Comparison of ENCODE assay signal across 1 cellular context in the genomic region with DNA sequence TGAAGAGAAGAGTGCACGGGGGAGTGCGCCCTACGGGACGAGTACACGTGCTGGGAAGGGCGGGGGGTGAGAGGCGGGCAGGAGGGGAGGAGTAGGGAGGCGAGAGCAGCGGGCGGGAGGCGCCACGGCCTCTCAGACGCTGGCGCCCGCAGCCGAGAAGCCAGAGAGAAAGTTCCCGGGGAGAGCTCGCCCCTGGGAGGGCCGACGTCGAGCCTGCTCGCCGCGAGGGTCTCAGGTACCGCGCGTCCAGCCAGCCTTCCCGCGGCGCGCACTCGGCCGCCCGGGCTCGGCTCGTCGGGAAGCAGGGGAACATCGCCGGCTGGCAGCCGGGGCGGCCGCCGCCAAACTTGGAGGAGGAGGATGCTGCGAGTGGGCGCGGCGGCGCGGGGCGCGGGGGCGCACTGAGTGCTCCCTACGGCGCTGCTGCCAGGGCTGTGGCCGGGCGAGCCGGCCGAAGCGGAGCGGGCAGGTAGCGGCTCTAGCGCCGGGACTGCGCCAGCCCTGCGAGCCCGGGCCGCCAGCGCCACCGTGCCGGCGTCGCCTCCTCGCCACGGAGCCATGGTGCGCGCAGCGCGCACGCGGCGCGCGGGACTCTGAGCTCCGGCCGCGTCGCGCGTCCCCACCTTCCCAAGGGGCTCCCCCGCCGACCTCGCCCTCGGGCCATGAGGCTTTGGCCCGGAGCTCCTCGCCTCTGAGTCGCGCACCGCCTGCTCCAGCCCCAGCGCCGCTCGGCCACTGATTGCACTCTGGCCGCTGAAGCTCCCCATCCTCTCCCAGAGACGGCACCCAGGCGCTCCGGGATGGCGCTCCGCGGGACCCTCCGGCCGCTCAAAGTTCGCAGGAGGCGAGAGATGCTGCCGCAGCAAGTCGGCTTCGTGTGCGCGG.
TF ChIP-seq lines count a peak whose summit lies in the region.

A gene with protein sequence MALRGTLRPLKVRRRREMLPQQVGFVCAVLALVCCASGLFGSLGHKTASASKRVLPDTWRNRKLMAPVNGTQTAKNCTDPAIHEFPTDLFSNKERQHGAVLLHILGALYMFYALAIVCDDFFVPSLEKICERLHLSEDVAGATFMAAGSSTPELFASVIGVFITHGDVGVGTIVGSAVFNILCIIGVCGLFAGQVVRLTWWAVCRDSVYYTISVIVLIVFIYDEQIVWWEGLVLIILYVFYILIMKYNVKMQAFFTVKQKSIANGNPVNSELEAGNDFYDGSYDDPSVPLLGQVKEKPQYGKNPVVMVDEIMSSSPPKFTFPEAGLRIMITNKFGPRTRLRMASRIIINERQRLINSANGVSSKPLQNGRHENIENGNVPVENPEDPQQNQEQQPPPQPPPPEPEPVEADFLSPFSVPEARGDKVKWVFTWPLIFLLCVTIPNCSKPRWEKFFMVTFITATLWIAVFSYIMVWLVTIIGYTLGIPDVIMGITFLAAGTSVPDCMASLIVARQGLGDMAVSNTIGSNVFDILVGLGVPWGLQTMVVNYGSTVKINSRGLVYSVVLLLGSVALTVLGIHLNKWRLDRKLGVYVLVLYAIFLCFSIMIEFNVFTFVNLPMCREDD (plus strand): TSS at position 135 of the 885 bp plus-strand sequence. CDS start 666 bp downstream, at position 801.

TF ChIP-seq in IMR-90, 13 proteins besides CTCF, POLR2A, EP300 and RAD21 (continued from another document):
- TF ChIP-seq MAFK (IDR thresholded peaks at IDR 0.05; ENCODE audit: low read depth, low read length), result no peak
- no peak for TF ChIP-seq ELK1 (IDR thresholded peaks at IDR 0.05; ENCODE audit: borderline replicate concordance, low read depth, low read length)
- no peak for TF ChIP-seq BHLHE40 (IDR thresholded peaks at IDR 0.05; ENCODE audit: low read depth, low read length)
